14 cellular contexts compared by ENCODE assay signal in genomic region chr1:18109058-18109755, GRCh38. TPM values are rescaled to one million over a fixed set of nuclear protein-coding genes. Genes with fewer than 3 reads are reported as not detected.
DNase-seq lines count a peak whose midpoint lies in the region; ATAC-seq and TF ChIP-seq lines count a peak whose summit lies in the region.
"Had no signal": no experiment of that assay in that cellular context is flagged by ENCODE, and none has a peak within 500 bp of the region (broad histone marks: within the 10 kb centered on the region; RNA-seq: fewer than 3 reads in every experiment).

No MANE protein-coding gene starts in this region.

- H3K9ac ChIP-seq in HUES64 (ENCODE audit: low read depth, low read length), result no peak overlapping the region

- DNase-seq in C1 segment of cervical spinal cord (lab: John Stamatoyannopoulos, UW), result peak in 10 of 14 donors; percentile 14 to 85 (median 25)
- DNase-seq in left lobe of liver (ENCODE audit: low spot score), result no peak
- DNase-seq in HK-2 (ENCODE audit: unreplicated experiment), result no peak
- DNase-seq in KBM-7, result no peak
- DNase-seq: activated CD4-positive, alpha-beta memory T cell treated with anti-CD3 and anti-CD28 coated beads for 36 hours; CD8-positive, alpha-beta T cell; left lung; stimulated activated CD8-positive, alpha-beta memory T cell treated with anti-CD3 and anti-CD28 coated beads, Interleukin-4, amount 100 ng/mL, for 48 hours had no signal

- WGBS in HUES64, result 2% methylated on average over 31 of the region's 32 CpGs

- peaks cover 27% of the 10 kb centered on the region for H3K4me1 ChIP-seq in HUES64 (ENCODE audit: insufficient read depth, low read length)

- H3K9me3 ChIP-seq in HUES64 (ENCODE audit: insufficient read depth, low read depth, low read length), result no peaks in the 10 kb centered on the region
- H3K9me3 ChIP-seq: left lung had no signal

- H3K4me3 ChIP-seq in HUES64 (ENCODE audit: low read length), result peak overlapping the region; percentile 57
- H3K4me3 ChIP-seq: left lung had no signal

- no peak overlapping the region for H3K27ac ChIP-seq in HUES64 (ENCODE audit: low read depth, low read length)
- peak overlapping the region; percentile 80 for H3K27ac ChIP-seq in VCaP
- H3K27ac ChIP-seq: left lung had no signal

- H3K27me3 ChIP-seq in HUES64 (ENCODE audit: insufficient read depth, low read length), result peaks cover 71% of the 10 kb centered on the region

- no peaks in the 10 kb centered on the region for H3K36me3 ChIP-seq in HUES64 (ENCODE audit: insufficient read depth, low read length)
- H3K36me3 ChIP-seq: left lung had no signal

- peak; percentile 48 for ATAC-seq in left lobe of liver
- ATAC-seq in HG03439 (IDR thresholded peaks at IDR 0.05; ENCODE audit: unreplicated experiment), result no peak
- ATAC-seq in HG03196 (IDR thresholded peaks at IDR 0.05; ENCODE audit: unreplicated experiment), result no peak
- ATAC-seq: CD8-positive, alpha-beta T cell had no signal

- TF ChIP-seq CTCF in VCaP (conservative IDR thresholded peaks at IDR 0.05), result no peak

- in situ Hi-C loops in KBM-7 (cut with MboI; ENCODE audit: low pct_unique_long_range_greater_than_20kb, low sequenced_read_pairs), result no loop called here

RNA-seq across cellular contexts. Expression of gene IGSF21, which starts 1.6 kb away (rescaled TPM):
- polyA plus RNA-seq in HUES64 (2013, experiment 1 of 2), result 4.3 TPM
- 7.4 TPM for polyA plus RNA-seq in HUES64 (2013, experiment 2 of 2)
- total RNA-seq in left lobe of liver, result 0.81 TPM
- total RNA-seq: activated CD4-positive, alpha-beta memory T cell treated with anti-CD3 and anti-CD28 coated beads for 36 hours; CD8-positive, alpha-beta T cell; epithelial cell of proximal tubule; SK-MEL-5 had no signal

Comparison
In these comparisons a context has a peak if more than half of its experiments do, and no peak if none do; other contexts are left out.
1. DNase-seq: peak in C1 segment of cervical spinal cord (10 of 14); none in left lobe of liver (single experiment), HK-2 (single experiment) and KBM-7 (single experiment).